In the genomic region with DNA sequence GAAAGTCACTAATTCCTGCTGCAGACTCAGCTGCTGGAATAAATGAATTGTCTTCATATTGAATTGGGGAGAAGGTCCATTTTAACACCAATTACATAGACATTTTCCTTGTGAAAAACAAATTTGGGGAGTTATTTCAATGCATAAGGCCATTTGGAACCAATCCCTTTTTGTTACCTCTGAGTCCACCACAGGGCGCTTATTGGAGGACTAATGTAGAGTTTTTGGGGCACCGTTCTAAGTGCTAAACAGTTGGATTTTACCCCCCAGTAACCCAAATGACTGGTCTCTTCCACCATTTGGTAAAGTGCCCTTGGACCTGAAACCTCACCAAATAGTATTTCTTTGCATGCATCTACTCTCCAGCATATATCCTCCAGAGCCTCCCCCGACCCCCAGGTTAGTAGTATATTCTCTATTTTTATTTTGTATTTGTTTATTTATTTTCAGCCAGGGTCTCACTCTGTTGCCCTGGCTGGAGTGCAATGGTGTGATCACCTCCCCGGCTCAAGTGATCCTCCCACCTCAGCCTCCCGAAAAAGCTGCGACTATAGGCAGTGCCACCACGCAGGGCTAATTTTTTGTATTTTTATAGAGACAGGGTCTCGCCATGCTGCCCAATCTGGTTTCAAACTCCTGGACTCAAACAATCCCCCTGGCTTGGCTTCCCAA, we compare ENCODE assay signal across 10 cellular contexts. TPM values are rescaled to one million over a fixed set of nuclear protein-coding genes. Genes with fewer than 3 reads are reported as not detected.
DNase-seq lines count a peak whose midpoint lies in the region; ATAC-seq and TF ChIP-seq lines count a peak whose summit lies in the region.
"Had no signal": no experiment of that assay in that cellular context is flagged by ENCODE, and none has a peak within 500 bp of the region (broad histone marks: within the 10 kb centered on the region; RNA-seq: fewer than 3 reads in every experiment).

No MANE protein-coding gene starts in this region.

- H3K4me3 Mint-ChIP-seq in activated naive CD8-positive, alpha-beta T cell treated with anti-CD3 and anti-CD28 coated beads for 36 hours = peak overlapping the region; percentile 94
- peak overlapping the region; percentile 100 for H3K4me3 Mint-ChIP-seq in memory B cell

- H3K27me3 Mint-ChIP-seq in activated naive CD8-positive, alpha-beta T cell treated with anti-CD3 and anti-CD28 coated beads for 36 hours = no peaks in the 10 kb centered on the region
- H3K27me3 Mint-ChIP-seq in memory B cell = no peaks in the 10 kb centered on the region

- 94 to 97% (median 96%) methylated on average over 8 of the region's 8 CpGs for WGBS in heart left ventricle, 4 donors

- H3K9me3 ChIP-seq in heart left ventricle (no peaks in the 10 kb centered on the region), upper lobe of right lung (no peaks in the 10 kb centered on the region)

- H3K36me3 Mint-ChIP-seq in activated naive CD8-positive, alpha-beta T cell treated with anti-CD3 and anti-CD28 coated beads for 36 hours = peaks cover 1% of the 10 kb centered on the region
- peaks cover 4% of the 10 kb centered on the region for H3K36me3 Mint-ChIP-seq in memory B cell

- intact Hi-C loops in heart left ventricle (cut with DNase I) (loop anchor here in 5 of 10 donors (5.0 kb wide), 4 partner anchors 37 to 137 kb away; partner anchors contain the start of genes CDC42SE1 (in 4 of the 5), C1orf56 (in 1 of the 5), GABPB2 (in 1 of the 5) and SEMA6C (in 1 of the 5)), Right ventricle myocardium inferior (cut with DNase I) (loop anchor here (2.0 kb wide), 1 partner anchor 49 kb away; the partner anchor contains the start of gene CDC42SE1), upper lobe of right lung (cut with DNase I) (loop anchor here (10.0 kb wide), 1 partner anchor 55 kb away; the partner anchor contains the start of gene MLLT11)

- H3K9me3 Mint-ChIP-seq in activated naive CD8-positive, alpha-beta T cell treated with anti-CD3 and anti-CD28 coated beads for 36 hours = no peaks in the 10 kb centered on the region
- no peaks in the 10 kb centered on the region for H3K9me3 Mint-ChIP-seq in memory B cell

- ATAC-seq in heart left ventricle (no peak), Right ventricle myocardium inferior (no peak), memory B cell (ENCODE audit: low read depth) (no peak), upper lobe of right lung (no peak)

- H3K27me3 ChIP-seq in heart left ventricle (no peaks in the 10 kb centered on the region), upper lobe of right lung (no peaks in the 10 kb centered on the region)

- H3K4me1 ChIP-seq in heart left ventricle (peaks cover 6 to 82% (median 59%) of the 10 kb centered on the region in 12 donors), upper lobe of right lung (peaks cover 63% of the 10 kb centered on the region)

- DNase-seq in heart left ventricle (no peak), Right ventricle myocardium inferior (ENCODE audit: missing footprints) (no peak), memory B cell (ENCODE audit: low spot score in 2 of 2) (no peak), upper lobe of right lung (no peak), DMS 273 treated with DMSO at 0.1 percent for 48 hours (lab: John Stamatoyannopoulos, UW) (no peak), putamen (ENCODE audit: low spot score) (no peak), HuH-7 (ENCODE audit: low spot score) (no peak)
- DNase-seq in activated naive CD8-positive, alpha-beta T cell treated with anti-CD3 and anti-CD28 coated beads for 36 hours = no peak
- DNase-seq: KBM-7; NK-92 treated with Interleukin-12 subunit alpha and Interleukin-12 subunit beta, amount 100 ng/mL, for 24 hours had no signal

- H3K27ac ChIP-seq in heart left ventricle (peak overlapping the region in 11 of 12 donors; percentile 89 to 96 (median 91)), upper lobe of right lung (no peak overlapping the region)

- H3K4me3 ChIP-seq in heart left ventricle (peak overlapping the region in 8 of 12 donors; percentile 70 to 87 (median 78)), upper lobe of right lung (peak overlapping the region; percentile 59)

- H3K36me3 ChIP-seq in heart left ventricle (peaks cover 0 to 7% (median 0%) of the 10 kb centered on the region in 9 donors), upper lobe of right lung (no peaks in the 10 kb centered on the region)

- TF ChIP-seq POLR2A in heart left ventricle (IDR thresholded peaks at IDR 0.05) = no peak

- H3K4me1 Mint-ChIP-seq in activated naive CD8-positive, alpha-beta T cell treated with anti-CD3 and anti-CD28 coated beads for 36 hours = peaks cover 60% of the 10 kb centered on the region
- H3K4me1 Mint-ChIP-seq in memory B cell = peaks cover 42% of the 10 kb centered on the region

- TF ChIP-seq CTCF in heart left ventricle (IDR thresholded peaks at IDR 0.05) = no peak
- TF ChIP-seq CTCF in upper lobe of right lung (IDR thresholded peaks at IDR 0.05) = no peak

- H3K27ac Mint-ChIP-seq in activated naive CD8-positive, alpha-beta T cell treated with anti-CD3 and anti-CD28 coated beads for 36 hours = peak overlapping the region; percentile 85
- H3K27ac Mint-ChIP-seq in memory B cell = no peak overlapping the region

RNA-seq across cellular contexts. Expression of gene PRUNE1, which starts 1.6 kb away (rescaled TPM):
- total RNA-seq in heart left ventricle (10 to 100 TPM; 32.5 to 65.3 (median 42.0) TPM), Right ventricle myocardium inferior (42.1 TPM), upper lobe of right lung (18.3 TPM)
- 10 to 100 TPM; 15.1 to 22.8 TPM for polyA plus RNA-seq in heart left ventricle
- total RNA-seq in activated naive CD8-positive, alpha-beta T cell treated with anti-CD3 and anti-CD28 coated beads for 36 hours = 10 to 100 TPM; 13.0 to 14.4 TPM

RNA-seq across cellular contexts. Expression of gene MINDY1, which starts 3.1 kb away (rescaled TPM):
- total RNA-seq in heart left ventricle = 10 to 100 TPM; 37.6 to 98.4 (median 54.2) TPM
- 10 to 100 TPM; 18.5 to 20.4 TPM for polyA plus RNA-seq in heart left ventricle
- total RNA-seq in Right ventricle myocardium inferior = 38.5 TPM
- total RNA-seq in activated naive CD8-positive, alpha-beta T cell treated with anti-CD3 and anti-CD28 coated beads for 36 hours = 10 to 100 TPM in 1 of 2 experiments, 1 to 10 TPM in 1; 9.4 to 11.6 TPM
- 26.5 TPM for total RNA-seq in upper lobe of right lung

RNA-seq across cellular contexts. Expression of gene BNIPL, which starts 26.6 kb away (rescaled TPM):
- total RNA-seq in heart left ventricle (under 1 TPM in 7 of 9 donors, not detected in 2; 0.09 to 0.59 (median 0.38) TPM), Right ventricle myocardium inferior (0.30 TPM), upper lobe of right lung (5.2 TPM)
- under 1 TPM; 0.07 to 0.65 TPM for polyA plus RNA-seq in heart left ventricle
- total RNA-seq in activated naive CD8-positive, alpha-beta T cell treated with anti-CD3 and anti-CD28 coated beads for 36 hours = under 1 TPM; 0.52 to 0.54 TPM

RNA-seq across cellular contexts. Expression of gene ANXA9, which starts 27.7 kb away (rescaled TPM):
- total RNA-seq in heart left ventricle (1 to 10 TPM in 1 of 9 donors, under 1 TPM in 3, not detected in 5; 0.12 to 2.0 (median 0.35) TPM), Right ventricle myocardium inferior (not detected), upper lobe of right lung (1.2 TPM)
- under 1 TPM in 1 of 2 donors, not detected in 1; 0.19 TPM for polyA plus RNA-seq in heart left ventricle
- not detected for total RNA-seq in activated naive CD8-positive, alpha-beta T cell treated with anti-CD3 and anti-CD28 coated beads for 36 hours

RNA-seq across cellular contexts. Expression of gene CERS2, which starts 35.2 kb away (rescaled TPM):
- total RNA-seq in heart left ventricle (100 to 1,000 TPM in 2 of 9 donors, 10 to 100 TPM in 7; 51.7 to 113 (median 76.1) TPM), Right ventricle myocardium inferior (92.6 TPM), upper lobe of right lung (354 TPM)
- polyA plus RNA-seq in heart left ventricle = 10 to 100 TPM; 72.0 to 94.1 TPM
- total RNA-seq in activated naive CD8-positive, alpha-beta T cell treated with anti-CD3 and anti-CD28 coated beads for 36 hours = 100 to 1,000 TPM; 160 to 166 TPM
